ENCODE assay signal across 17 cellular contexts in genomic region chr9:131721096-131721495, GRCh38. TPM values are rescaled to one million over a fixed set of nuclear protein-coding genes. Genes with fewer than 3 reads are reported as not detected.
DNase-seq lines count a peak whose midpoint lies in the region; ATAC-seq and TF ChIP-seq lines count a peak whose summit lies in the region.
"Had no signal": no experiment of that assay in that cellular context is flagged by ENCODE, and none has a peak within 500 bp of the region (broad histone marks: within the 10 kb centered on the region; RNA-seq: fewer than 3 reads in every experiment).

No MANE protein-coding gene starts in this region.

- no peaks in the 10 kb centered on the region for H3K9me2 ChIP-seq in DOHH2 (replicated peaks; ENCODE audit: control insufficient read depth, low read length)

- H3K27me3 ChIP-seq in BLaER1 treated with 17β-estradiol and CSF1 and Interleukin-3, amounts not matched to agents 10 nM and 100 nM, result no peaks in the 10 kb centered on the region
- H3K27me3 ChIP-seq in DOHH2 (ENCODE audit: control insufficient read depth, low read length), result no peaks in the 10 kb centered on the region
- H3K27me3 ChIP-seq: neutrophil had no signal

- peak overlapping the region; percentile 96 for H3K27ac Mint-ChIP-seq in T-helper 17 cell
- H3K27ac Mint-ChIP-seq: mesothelial cell of epicardium had no signal

- H3K4me1 Mint-ChIP-seq in T-helper 17 cell, result peaks cover 57% of the 10 kb centered on the region
- H3K4me1 Mint-ChIP-seq: mesothelial cell of epicardium had no signal

- H3K9ac ChIP-seq in BLaER1 treated with 17β-estradiol and CSF1 and Interleukin-3, amounts not matched to agents 10 nM and 100 nM, result peak overlapping the region in 1 of 11 experiments; percentile 60; a peak in 3 of 22 replicates

- H3K4me3 ChIP-seq in BLaER1 treated with 17β-estradiol and CSF1 and Interleukin-3, amounts not matched to agents 10 nM and 100 nM, result no peak overlapping the region
- no peak overlapping the region for H3K4me3 ChIP-seq in DOHH2 (ENCODE audit: low read length)
- H3K4me3 ChIP-seq: SK-N-MC had no signal

- peaks cover 19 to 94% (median 44%) of the 10 kb centered on the region in 11 experiments; a peak in 20 of 22 replicates for H4K20me1 ChIP-seq in BLaER1 treated with 17β-estradiol and CSF1 and Interleukin-3, amounts not matched to agents 10 nM and 100 nM
- no peaks in the 10 kb centered on the region for H4K20me1 ChIP-seq in DOHH2 (ENCODE audit: control insufficient read depth, insufficient read depth, low read depth, low read length)

- no peaks in the 10 kb centered on the region for H3K27me3 Mint-ChIP-seq in T-helper 17 cell

- H3K4me2 ChIP-seq in BLaER1 treated with 17β-estradiol and CSF1 and Interleukin-3, amounts not matched to agents 10 nM and 100 nM, result peak overlapping the region in 6 of 11 experiments; percentile 4 to 82 (median 22); a peak in 6 of 22 replicates
- peak overlapping the region; percentile 40 for H3K4me2 ChIP-seq in DOHH2 (ENCODE audit: low read length)

- peaks cover 2% of the 10 kb centered on the region for H3K36me3 Mint-ChIP-seq in T-helper 17 cell (ENCODE audit: low read depth)

- peaks cover 0 to 16% (median 9%) of the 10 kb centered on the region in 11 experiments; a peak in 9 of 22 replicates for H3K9me3 ChIP-seq in BLaER1 treated with 17β-estradiol and CSF1 and Interleukin-3, amounts not matched to agents 10 nM and 100 nM (replicated peaks in 1 of 11)
- no peaks in the 10 kb centered on the region for H3K9me3 ChIP-seq in DOHH2 (ENCODE audit: control insufficient read depth, insufficient read depth, low read length)
- H3K9me3 ChIP-seq in T-helper 17 cell (ENCODE audit: control insufficient read depth, low read length, poor library complexity, severe bottlenecking), result no peaks in the 10 kb centered on the region
- H3K9me3 ChIP-seq: neutrophil had no signal

- peaks cover 86% of the 10 kb centered on the region for H3K79me2 ChIP-seq in DOHH2 (ENCODE audit: control insufficient read depth, low read length)

- peak overlapping the region; percentile 78 for H3K4me3 Mint-ChIP-seq in T-helper 17 cell
- H3K4me3 Mint-ChIP-seq: activated naive CD4-positive, alpha-beta T cell treated with anti-CD3 and anti-CD28 coated beads for 36 hours; mesothelial cell of epicardium had no signal

- peak overlapping the region in 6 of 11 experiments; percentile 5 to 98 (median 54); a peak in 8 of 22 replicates for H3K27ac ChIP-seq in BLaER1 treated with 17β-estradiol and CSF1 and Interleukin-3, amounts not matched to agents 10 nM and 100 nM
- peak overlapping the region; percentile 14 for H3K27ac ChIP-seq in DOHH2 (ENCODE audit: low read depth, low read length)
- H3K27ac ChIP-seq: neutrophil, SK-N-MC had no signal

- ATAC-seq in T-helper 17 cell, result no peak
- ATAC-seq in HG03135 (IDR thresholded peaks at IDR 0.05; ENCODE audit: unreplicated experiment), result no peak
- ATAC-seq in GM19328 (IDR thresholded peaks at IDR 0.05; ENCODE audit: unreplicated experiment), result no peak
- ATAC-seq: PC-3, sciatic nerve had no signal

- DNase-seq in T-helper 17 cell (no peak), kidney glomerular epithelial cell (lab: John Stamatoyannopoulos, UW) (peak; percentile 22), NCI-H774 (lab: John Stamatoyannopoulos, UW) (no peak)
- DNase-seq in stimulated activated CD4-positive, alpha-beta T cell treated with anti-CD3 and anti-CD28 coated beads, Interleukin-1b, Interleukin-23, amount 100 ng/mL, for 48 hours, result no peak
- DNase-seq: dermis blood vessel endothelial cell; KG1; PC-3; stimulated activated CD4-positive, alpha-beta T cell treated with anti-CD3 and anti-CD28 coated beads, Interleukin-4, amount 100 ng/mL, for 1 hour had no signal

- peaks cover 20% of the 10 kb centered on the region for H3F3A ChIP-seq in DOHH2 (ENCODE audit: control insufficient read depth, insufficient read depth)

- H3K36me3 ChIP-seq in BLaER1 treated with 17β-estradiol and CSF1 and Interleukin-3, amounts not matched to agents 10 nM and 100 nM, result peaks cover 31 to 69% (median 59%) of the 10 kb centered on the region in 11 experiments
- H3K36me3 ChIP-seq in DOHH2 (ENCODE audit: control insufficient read depth, low read length), result peaks cover 54% of the 10 kb centered on the region

- TF ChIP-seq CTCF in DOHH2 (IDR thresholded peaks at IDR 0.05; ENCODE audit: low read depth, low read length, poor library complexity, severe bottlenecking), result no peak

- peaks cover 77 to 99% (median 86%) of the 10 kb centered on the region in 10 experiments for H3K4me1 ChIP-seq in BLaER1 treated with 17β-estradiol and CSF1 and Interleukin-3, amounts not matched to agents 10 nM and 100 nM
- peaks cover 83% of the 10 kb centered on the region for H3K4me1 ChIP-seq in DOHH2 (ENCODE audit: control insufficient read depth, low read length)

RNA-seq across cellular contexts. Expression of gene RAPGEF1, which starts 18.8 kb away (rescaled TPM):
- total RNA-seq in T-helper 17 cell, result 100 to 1,000 TPM; 176 to 209 TPM
